Comparison of ENCODE assay signal across 23 cellular contexts in genomic region chr6:5110246-5110645, GRCh38. TPM values are rescaled to one million over a fixed set of nuclear protein-coding genes. Genes with fewer than 3 reads are reported as not detected.
A peak's percentile ranks its signal among the peaks of the same experiment; 100 is the strongest.
DNase-seq lines count a peak whose midpoint lies in the region; ATAC-seq and TF ChIP-seq lines count a peak whose summit lies in the region.
"Had no signal": no experiment of that assay in that cellular context is flagged by ENCODE, and none has a peak within 500 bp of the region (broad histone marks: within the 10 kb centered on the region; RNA-seq: fewer than 3 reads in every experiment).

No MANE protein-coding gene starts in this region.

- H3K4me3 Mint-ChIP-seq in T-helper 17 cell = peak overlapping the region; percentile 39
- H3K4me3 Mint-ChIP-seq: CD14-positive monocyte; CD4-positive, alpha-beta memory T cell; CD4-positive, CD25-positive, alpha-beta regulatory T cell; CD8-positive, alpha-beta memory T cell had no signal

- H3K4me1 Mint-ChIP-seq in T-helper 17 cell = no peaks in the 10 kb centered on the region
- H3K4me1 Mint-ChIP-seq: CD4-positive, alpha-beta memory T cell; CD4-positive, CD25-positive, alpha-beta regulatory T cell; CD8-positive, alpha-beta memory T cell had no signal

- H3K27ac ChIP-seq in left ventricle myocardium inferior (replicated peaks) (peak overlapping the region; percentile 91), right cardiac atrium (ENCODE audit: low read length) (no peak overlapping the region), sigmoid colon (no peak overlapping the region)
- H3K27ac ChIP-seq: BLaER1 had no signal

- no peak for ATAC-seq in right cardiac atrium
- no peak for ATAC-seq in T-helper 17 cell
- no peak for ATAC-seq in GM21360 (IDR thresholded peaks at IDR 0.05; ENCODE audit: unreplicated experiment)
- ATAC-seq: GM12878 had no signal

- TF ChIP-seq POLR2A in sigmoid colon (IDR thresholded peaks at IDR 0.05) = no peak

- no peak for DNase-seq in left ventricle myocardium inferior
- DNase-seq in right cardiac atrium = no peak
- no peak for DNase-seq in T-helper 17 cell
- peak; percentile 39 for DNase-seq in sigmoid colon
- DNase-seq: 8988T; ACHN; BE2C; C1 segment of cervical spinal cord; CD4-positive, alpha-beta memory T cell; CD4-positive, CD25-positive, alpha-beta regulatory T cell; CD8-positive, alpha-beta memory T cell; COR-L47; DMS 273 treated with DMSO at 0.1 percent for 48 hours; DMS153; DMS53; DMS79; DND-41; EL; GDM1 had no signal

- no peaks in the 10 kb centered on the region for H3K36me3 ChIP-seq in left ventricle myocardium inferior
- no peaks in the 10 kb centered on the region for H3K36me3 ChIP-seq in sigmoid colon
- H3K36me3 ChIP-seq: BE2C had no signal

- no peak for TF ChIP-seq EP300 in sigmoid colon (IDR thresholded peaks at IDR 0.05)

- no peaks in the 10 kb centered on the region for H3K9me3 ChIP-seq in left ventricle myocardium inferior (replicated peaks)
- no peaks in the 10 kb centered on the region for H3K9me3 ChIP-seq in right cardiac atrium (ENCODE audit: control insufficient read depth, low read length)
- no peaks in the 10 kb centered on the region for H3K9me3 ChIP-seq in T-helper 17 cell (ENCODE audit: control insufficient read depth, low read length, poor library complexity, severe bottlenecking)
- no peaks in the 10 kb centered on the region for H3K9me3 ChIP-seq in sigmoid colon
- H3K9me3 ChIP-seq: BE2C, BLaER1 had no signal

- no peak overlapping the region for H3K27ac Mint-ChIP-seq in T-helper 17 cell
- H3K27ac Mint-ChIP-seq: CD14-positive monocyte; CD4-positive, alpha-beta memory T cell; CD8-positive, alpha-beta memory T cell had no signal

- peaks cover 10% of the 10 kb centered on the region for H3K36me3 Mint-ChIP-seq in T-helper 17 cell (ENCODE audit: low read depth)

- peaks cover 50% of the 10 kb centered on the region for H3K4me1 ChIP-seq in left ventricle myocardium inferior
- peaks cover 3% of the 10 kb centered on the region for H3K4me1 ChIP-seq in right cardiac atrium (ENCODE audit: control insufficient read depth, insufficient read depth, low read length)
- peaks cover 0 to 13% (median 5%) of the 10 kb centered on the region in 4 donors for H3K4me1 ChIP-seq in sigmoid colon
- H3K4me1 ChIP-seq: BE2C had no signal

- TF ChIP-seq CTCF in left ventricle myocardium inferior (IDR thresholded peaks at IDR 0.05; ENCODE audit: borderline replicate concordance) (no peak), sigmoid colon (IDR thresholded peaks at IDR 0.05) (no peak)

- intact Hi-C loops in left ventricle myocardium inferior (cut with micrococcal nuclease) = no loop called here
- intact Hi-C loops in right cardiac atrium (cut with DNase I) = loop anchor here in 1 of 4 donors (10.0 kb wide), 1 partner anchor 55 kb away; no protein-coding TSS in a partner anchor
- intact Hi-C loops in sigmoid colon (cut with DNase I) = no loop called here

- H3K27me3 ChIP-seq in left ventricle myocardium inferior (ENCODE audit: low read depth) (no peaks in the 10 kb centered on the region), right cardiac atrium (ENCODE audit: control insufficient read depth, insufficient read depth) (no peaks in the 10 kb centered on the region), sigmoid colon (no peaks in the 10 kb centered on the region)
- H3K27me3 ChIP-seq: BE2C, BLaER1 had no signal

- no peak overlapping the region for H3K4me3 ChIP-seq in left ventricle myocardium inferior
- no peak overlapping the region for H3K4me3 ChIP-seq in right cardiac atrium (ENCODE audit: low read length)
- no peak overlapping the region for H3K4me3 ChIP-seq in sigmoid colon
- H3K4me3 ChIP-seq: BLaER1, GM12878 had no signal

- 89% methylated on average over 16 of the region's 16 CpGs for WGBS in right cardiac atrium
- WGBS in sigmoid colon, 2 donors = 91 to 95% methylated on average over 16 of the region's 16 CpGs

- no peaks in the 10 kb centered on the region for H3K27me3 Mint-ChIP-seq in T-helper 17 cell
- H3K27me3 Mint-ChIP-seq: CD4-positive, alpha-beta memory T cell; CD4-positive, CD25-positive, alpha-beta regulatory T cell; CD8-positive, alpha-beta memory T cell had no signal

RNA-seq across cellular contexts. Expression of gene PPP1R3G, which starts 25.1 kb away (rescaled TPM):
- total RNA-seq in left ventricle myocardium inferior (11.1 TPM), right cardiac atrium (10 to 100 TPM in 3 of 4 donors, 1 to 10 TPM in 1; 6.7 to 19.5 (median 16.2) TPM), T-helper 17 cell (not detected), sigmoid colon (1 to 10 TPM; 1.8 to 3.0 (median 2.2) TPM)
- polyA plus RNA-seq in right cardiac atrium (10.9 TPM), sigmoid colon (under 1 TPM; under 0.01 to 0.63 (median 0.23) TPM)
- total RNA-seq: CD4-positive, alpha-beta memory T cell; CD8-positive, alpha-beta memory T cell had no signal
- polyA plus RNA-seq: CD4-positive, alpha-beta memory T cell; CD4-positive, CD25-positive, alpha-beta regulatory T cell; CD8-positive, alpha-beta memory T cell had no signal
